In genomic region chr1:28862571-28863403, GRCh38 we compare ENCODE assay signal across 22 cellular contexts. TPM values are rescaled to one million over a fixed set of nuclear protein-coding genes. Genes with fewer than 3 reads are reported as not detected.
"Had no signal": no experiment of that assay in that cellular context is flagged by ENCODE, and none has a peak within 500 bp of the region (broad histone marks: within the 10 kb centered on the region; RNA-seq: fewer than 3 reads in every experiment).

No MANE protein-coding gene starts in this region.

- H3K27ac ChIP-seq: KMS-11, SJSA1, SK-N-MC had no signal

- H3K4me1 ChIP-seq: SJSA1 had no signal

- H3K4me3 ChIP-seq: SJSA1, SK-N-MC had no signal

- H3K4me2 ChIP-seq: KMS-11 had no signal

- DNase-seq: Kasumi-1, MM.1S, NCI-H1092 treated with DMSO at 0.1 percent for 48 hours, NCI-H1436, NCI-H187, NCI-H2029, NCI-H2081 treated with DMSO at 0.1 percent for 48 hours, NCI-H2171, NCI-H226, NCI-H446, NCI-H510A, NCI-H524 treated with DMSO at 0.1 percent for 48 hours, NCI-H69, NCI-H774, Right ventricle myocardium superior, RPMI8226, SIG-M5 had no signal

- H3K9me3 ChIP-seq: SJSA1 had no signal

- H3K27me3 ChIP-seq: SJSA1 had no signal

- H3K9ac ChIP-seq: KMS-11 had no signal

- FAIRE-seq: RCC 7860 had no signal

- H3K36me3 ChIP-seq: SJSA1 had no signal

RNA-seq across cellular contexts. Expression of gene OPRD1, which starts 50.8 kb away (rescaled TPM):
- total RNA-seq: M059J, Right ventricle myocardium superior had no signal
